ENCODE assay signal across 6 cellular contexts in genomic region chr6:164887660-164888059, GRCh38.
"Had no signal": no experiment of that assay in that cellular context is flagged by ENCODE, and none has a peak within 500 bp of the region (broad histone marks: within the 10 kb centered on the region; RNA-seq: fewer than 3 reads in every experiment).

No MANE protein-coding gene starts in this region.

- DNase-seq: IMR-90, KBM-7, KG1 had no signal

- H3K27ac ChIP-seq: HL-60 had no signal

- ATAC-seq: HepG2, K562 had no signal

- H3K4me3 ChIP-seq: K562 had no signal
